In the genomic region with DNA sequence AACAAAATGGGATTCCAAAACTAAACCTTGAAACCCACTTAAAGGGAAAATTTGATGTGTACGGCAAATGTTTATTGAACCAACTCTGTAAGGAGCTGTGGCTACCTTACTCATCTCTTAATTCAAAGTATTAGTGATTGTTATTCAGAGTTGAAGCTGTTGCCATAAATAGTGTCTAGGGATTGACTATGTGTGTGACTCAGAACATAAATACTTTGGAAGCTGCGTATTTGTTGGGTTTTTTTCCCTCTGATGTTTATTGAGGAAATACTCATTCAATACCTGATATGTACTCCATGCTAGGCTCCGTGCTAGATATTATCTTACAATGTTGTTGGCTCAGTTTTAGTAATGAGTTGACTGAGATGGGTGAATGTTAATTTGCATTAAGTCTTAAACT, we compare ENCODE assay signal across 11 cellular contexts.
DNase-seq lines count a peak whose midpoint lies in the region; ATAC-seq and TF ChIP-seq lines count a peak whose summit lies in the region.
"Had no signal": no experiment of that assay in that cellular context is flagged by ENCODE, and none has a peak within 500 bp of the region (broad histone marks: within the 10 kb centered on the region; RNA-seq: fewer than 3 reads in every experiment).

No MANE protein-coding gene starts in this region.

- ATAC-seq in RWPE2 (ENCODE audit: low read depth) (peak; percentile 99), GM21717 (IDR thresholded peaks at IDR 0.05; ENCODE audit: unreplicated experiment) (no peak)
- peak; percentile 97 for ATAC-seq in stimulated activated effector memory CD8-positive, alpha-beta T cell treated with anti-CD3 and anti-CD28 coated beads, Interleukin-12 subunit alpha, Interleukin-12 subunit beta, amount 100 ng/mL, for 72 hours
- ATAC-seq: Right ventricle myocardium inferior had no signal

- peak overlapping the region; percentile 74 for H3K27ac Mint-ChIP-seq in activated T-cell treated with anti-CD3 and anti-CD28 coated beads, Interleukin-2, amount 50 U/mL, for 24 hours
- peak overlapping the region; percentile 85 for H3K27ac Mint-ChIP-seq in stimulated activated effector memory CD8-positive, alpha-beta T cell treated with anti-CD3 and anti-CD28 coated beads, Interleukin-12 subunit alpha, Interleukin-12 subunit beta, amount 100 ng/mL, for 72 hours
- H3K27ac Mint-ChIP-seq: B cell had no signal

- no peak for DNase-seq in activated T-cell treated with anti-CD3 and anti-CD28 coated beads, Interleukin-2, amount 50 U/mL, for 24 hours
- DNase-seq in activated T-cell treated with anti-CD3 and anti-CD28 coated beads, Interleukin-2, amount 50 U/mL, for 48 hours, result no peak
- DNase-seq in RWPE2 (ENCODE audit: low spot score) (no peak), fibroblast of peridontal ligament (ENCODE audit: extremely low read depth) (peak; percentile 69), colonic mucosa (no peak), C1 segment of cervical spinal cord (lab: John Stamatoyannopoulos, UW) (no peak)
- DNase-seq in stimulated activated effector memory CD8-positive, alpha-beta T cell treated with anti-CD3 and anti-CD28 coated beads, Interleukin-12 subunit alpha, Interleukin-12 subunit beta, amount 100 ng/mL, for 72 hours (ENCODE audit: low spot score in 2 of 2), result no peak
- DNase-seq: activated CD4-positive, alpha-beta T cell treated with anti-CD3 and anti-CD28 coated beads, Interleukin-2, amount 50 U/mL, for 4 hours had no signal

- H3K9me3 ChIP-seq in RWPE2 (ENCODE audit: severe bottlenecking) (no peaks in the 10 kb centered on the region), colonic mucosa (no peaks in the 10 kb centered on the region)

- no peaks in the 10 kb centered on the region for H3K9me3 Mint-ChIP-seq in activated T-cell treated with anti-CD3 and anti-CD28 coated beads, Interleukin-2, amount 50 U/mL, for 24 hours
- no peaks in the 10 kb centered on the region for H3K9me3 Mint-ChIP-seq in stimulated activated effector memory CD8-positive, alpha-beta T cell treated with anti-CD3 and anti-CD28 coated beads, Interleukin-12 subunit alpha, Interleukin-12 subunit beta, amount 100 ng/mL, for 72 hours

- intact Hi-C loops in colonic mucosa (cut with DNase I), result no loop called here

- H3K9ac ChIP-seq in colonic mucosa (ENCODE audit: low read depth in 2 of 2, low read length in 2 of 2), result no peak overlapping the region

- H3K27me3 Mint-ChIP-seq in activated T-cell treated with anti-CD3 and anti-CD28 coated beads, Interleukin-2, amount 50 U/mL, for 24 hours, result no peaks in the 10 kb centered on the region
- H3K27me3 Mint-ChIP-seq: B cell had no signal

- H3K4me1 Mint-ChIP-seq in activated T-cell treated with anti-CD3 and anti-CD28 coated beads, Interleukin-2, amount 50 U/mL, for 24 hours (ENCODE audit: low read depth), result peaks cover 15% of the 10 kb centered on the region
- H3K4me1 Mint-ChIP-seq in stimulated activated effector memory CD8-positive, alpha-beta T cell treated with anti-CD3 and anti-CD28 coated beads, Interleukin-12 subunit alpha, Interleukin-12 subunit beta, amount 100 ng/mL, for 72 hours, result no peaks in the 10 kb centered on the region
- H3K4me1 Mint-ChIP-seq: B cell had no signal

- H3K36me3 ChIP-seq in RWPE2 (ENCODE audit: low read depth) (no peaks in the 10 kb centered on the region), colonic mucosa (no peaks in the 10 kb centered on the region)

- TF ChIP-seq CTCF in RWPE2 (IDR thresholded peaks at IDR 0.05; ENCODE audit: poor library complexity, severe bottlenecking), result no peak
- no peak for TF ChIP-seq CTCF in colonic mucosa (IDR thresholded peaks at IDR 0.05)

- no peaks in the 10 kb centered on the region for H3K27me3 ChIP-seq in RWPE2 (ENCODE audit: insufficient read depth, poor library complexity, severe bottlenecking)
- no peaks in the 10 kb centered on the region for H3K27me3 ChIP-seq in colonic mucosa

- peaks cover 49% of the 10 kb centered on the region for H3K36me3 Mint-ChIP-seq in activated T-cell treated with anti-CD3 and anti-CD28 coated beads, Interleukin-2, amount 50 U/mL, for 24 hours (ENCODE audit: low read depth)
- peaks cover 85% of the 10 kb centered on the region for H3K36me3 Mint-ChIP-seq in stimulated activated effector memory CD8-positive, alpha-beta T cell treated with anti-CD3 and anti-CD28 coated beads, Interleukin-12 subunit alpha, Interleukin-12 subunit beta, amount 100 ng/mL, for 72 hours

- H3K4me3 ChIP-seq in RWPE2 (ENCODE audit: severe bottlenecking) (no peak overlapping the region), colonic mucosa (no peak overlapping the region)

- no peak overlapping the region for H3K27ac ChIP-seq in RWPE2 (ENCODE audit: poor library complexity, severe bottlenecking)
- no peak overlapping the region for H3K27ac ChIP-seq in colonic mucosa

- peaks cover 11% of the 10 kb centered on the region for H3K4me1 ChIP-seq in RWPE2 (ENCODE audit: insufficient read depth, poor library complexity, severe bottlenecking)
- no peaks in the 10 kb centered on the region for H3K4me1 ChIP-seq in colonic mucosa

- no peak overlapping the region for H3K4me3 Mint-ChIP-seq in activated T-cell treated with anti-CD3 and anti-CD28 coated beads, Interleukin-2, amount 50 U/mL, for 24 hours
- H3K4me3 Mint-ChIP-seq in stimulated activated effector memory CD8-positive, alpha-beta T cell treated with anti-CD3 and anti-CD28 coated beads, Interleukin-12 subunit alpha, Interleukin-12 subunit beta, amount 100 ng/mL, for 72 hours, result no peak overlapping the region
- H3K4me3 Mint-ChIP-seq: B cell had no signal
